In the genomic region with DNA sequence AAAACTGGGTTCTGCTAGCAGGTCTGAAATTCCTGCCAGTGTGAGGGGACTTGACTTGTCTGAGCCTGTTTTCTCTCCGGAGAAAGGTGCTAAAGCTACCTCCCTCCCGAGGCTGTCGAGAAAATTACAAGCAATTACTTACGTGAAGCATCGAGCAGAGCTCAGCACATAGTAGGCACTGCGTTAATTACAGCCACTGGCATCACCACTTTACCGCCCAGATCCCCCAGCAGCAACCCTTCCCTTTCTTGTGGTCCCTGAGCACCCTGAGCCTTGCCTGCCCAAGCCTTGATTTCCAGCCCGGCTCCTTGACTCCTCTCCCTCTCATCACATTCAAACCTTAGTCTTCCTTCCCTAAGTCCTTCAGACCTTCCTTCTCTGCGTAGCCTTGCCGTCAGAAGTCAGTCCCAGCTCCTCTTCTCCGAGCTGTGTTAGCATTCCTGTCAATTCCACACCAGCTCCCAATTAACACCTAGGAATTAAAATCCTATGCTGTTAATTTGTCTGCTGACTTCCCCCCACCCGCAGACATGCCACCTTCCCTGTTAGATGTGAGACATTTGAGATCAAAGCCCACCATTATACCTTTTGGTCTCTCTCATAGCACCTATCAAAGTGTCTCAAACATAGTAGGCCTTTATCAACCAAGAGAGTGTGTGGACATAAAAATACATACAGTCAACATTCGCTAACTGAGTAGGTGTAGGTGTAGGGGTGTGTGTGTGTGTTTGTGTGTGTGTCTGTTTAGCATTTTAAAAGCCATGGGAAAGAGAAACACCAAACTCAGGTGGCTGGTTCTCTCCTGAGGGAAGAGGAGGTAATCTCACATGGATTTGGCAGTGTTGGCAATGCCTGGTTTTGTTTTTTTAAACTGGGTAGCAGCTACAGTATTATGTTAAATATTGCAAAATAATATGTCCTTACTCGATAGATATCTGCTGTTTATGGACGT, we compare ENCODE assay signal across 1 cellular context.
TF ChIP-seq lines count a peak whose summit lies in the region.

No MANE protein-coding gene starts in this region.

TF ChIP-seq in H1, 55 proteins besides CTCF, POLR2A, EP300 and RAD21:
- TF ChIP-seq CTBP2 (IDR thresholded peaks at IDR 0.05; ENCODE audit: borderline replicate concordance, insufficient read depth, insufficient read length, low read length) (no peak), ATF2 (IDR thresholded peaks at IDR 0.05; ENCODE audit: low read length) (no peak), GABPA (IDR thresholded peaks at IDR 0.05; ENCODE audit: borderline replicate concordance, insufficient read depth, low read length) (no peak), EZH2 (IDR thresholded peaks at IDR 0.05; ENCODE audit: low read depth, low read length, severe bottlenecking) (peak; percentile 43), SP4 (IDR thresholded peaks at IDR 0.05; ENCODE audit: low read length) (no peak), EGR1 (IDR thresholded peaks at IDR 0.05; ENCODE audit: borderline replicate concordance, low read depth, low read length) (no peak), RBBP5 (IDR thresholded peaks at IDR 0.05; ENCODE audit: borderline replicate concordance, low read depth, low read length) (no peak), KDM5A (IDR thresholded peaks at IDR 0.05; ENCODE audit: low read length) (no peak), ZNF274 (IDR thresholded peaks at IDR 0.05; ENCODE audit: borderline replicate concordance, extremely low read depth, low read length) (no peak), HDAC2 (IDR thresholded peaks at IDR 0.05; ENCODE audit: borderline replicate concordance in 1 of 2, low read depth in 2 of 2, low read length in 2 of 2) (no peak), SUZ12 (IDR thresholded peaks at IDR 0.05; ENCODE audit: low read length) (peak; percentile 59; the same call in 1 of the 2 replicates), MAFK (IDR thresholded peaks at IDR 0.05; ENCODE audit: low read depth, low read length) (no peak), CHD1 (IDR thresholded peaks at IDR 0.05; ENCODE audit: low read depth, low read length) (no peak)
- TF ChIP-seq, protein P1, sequence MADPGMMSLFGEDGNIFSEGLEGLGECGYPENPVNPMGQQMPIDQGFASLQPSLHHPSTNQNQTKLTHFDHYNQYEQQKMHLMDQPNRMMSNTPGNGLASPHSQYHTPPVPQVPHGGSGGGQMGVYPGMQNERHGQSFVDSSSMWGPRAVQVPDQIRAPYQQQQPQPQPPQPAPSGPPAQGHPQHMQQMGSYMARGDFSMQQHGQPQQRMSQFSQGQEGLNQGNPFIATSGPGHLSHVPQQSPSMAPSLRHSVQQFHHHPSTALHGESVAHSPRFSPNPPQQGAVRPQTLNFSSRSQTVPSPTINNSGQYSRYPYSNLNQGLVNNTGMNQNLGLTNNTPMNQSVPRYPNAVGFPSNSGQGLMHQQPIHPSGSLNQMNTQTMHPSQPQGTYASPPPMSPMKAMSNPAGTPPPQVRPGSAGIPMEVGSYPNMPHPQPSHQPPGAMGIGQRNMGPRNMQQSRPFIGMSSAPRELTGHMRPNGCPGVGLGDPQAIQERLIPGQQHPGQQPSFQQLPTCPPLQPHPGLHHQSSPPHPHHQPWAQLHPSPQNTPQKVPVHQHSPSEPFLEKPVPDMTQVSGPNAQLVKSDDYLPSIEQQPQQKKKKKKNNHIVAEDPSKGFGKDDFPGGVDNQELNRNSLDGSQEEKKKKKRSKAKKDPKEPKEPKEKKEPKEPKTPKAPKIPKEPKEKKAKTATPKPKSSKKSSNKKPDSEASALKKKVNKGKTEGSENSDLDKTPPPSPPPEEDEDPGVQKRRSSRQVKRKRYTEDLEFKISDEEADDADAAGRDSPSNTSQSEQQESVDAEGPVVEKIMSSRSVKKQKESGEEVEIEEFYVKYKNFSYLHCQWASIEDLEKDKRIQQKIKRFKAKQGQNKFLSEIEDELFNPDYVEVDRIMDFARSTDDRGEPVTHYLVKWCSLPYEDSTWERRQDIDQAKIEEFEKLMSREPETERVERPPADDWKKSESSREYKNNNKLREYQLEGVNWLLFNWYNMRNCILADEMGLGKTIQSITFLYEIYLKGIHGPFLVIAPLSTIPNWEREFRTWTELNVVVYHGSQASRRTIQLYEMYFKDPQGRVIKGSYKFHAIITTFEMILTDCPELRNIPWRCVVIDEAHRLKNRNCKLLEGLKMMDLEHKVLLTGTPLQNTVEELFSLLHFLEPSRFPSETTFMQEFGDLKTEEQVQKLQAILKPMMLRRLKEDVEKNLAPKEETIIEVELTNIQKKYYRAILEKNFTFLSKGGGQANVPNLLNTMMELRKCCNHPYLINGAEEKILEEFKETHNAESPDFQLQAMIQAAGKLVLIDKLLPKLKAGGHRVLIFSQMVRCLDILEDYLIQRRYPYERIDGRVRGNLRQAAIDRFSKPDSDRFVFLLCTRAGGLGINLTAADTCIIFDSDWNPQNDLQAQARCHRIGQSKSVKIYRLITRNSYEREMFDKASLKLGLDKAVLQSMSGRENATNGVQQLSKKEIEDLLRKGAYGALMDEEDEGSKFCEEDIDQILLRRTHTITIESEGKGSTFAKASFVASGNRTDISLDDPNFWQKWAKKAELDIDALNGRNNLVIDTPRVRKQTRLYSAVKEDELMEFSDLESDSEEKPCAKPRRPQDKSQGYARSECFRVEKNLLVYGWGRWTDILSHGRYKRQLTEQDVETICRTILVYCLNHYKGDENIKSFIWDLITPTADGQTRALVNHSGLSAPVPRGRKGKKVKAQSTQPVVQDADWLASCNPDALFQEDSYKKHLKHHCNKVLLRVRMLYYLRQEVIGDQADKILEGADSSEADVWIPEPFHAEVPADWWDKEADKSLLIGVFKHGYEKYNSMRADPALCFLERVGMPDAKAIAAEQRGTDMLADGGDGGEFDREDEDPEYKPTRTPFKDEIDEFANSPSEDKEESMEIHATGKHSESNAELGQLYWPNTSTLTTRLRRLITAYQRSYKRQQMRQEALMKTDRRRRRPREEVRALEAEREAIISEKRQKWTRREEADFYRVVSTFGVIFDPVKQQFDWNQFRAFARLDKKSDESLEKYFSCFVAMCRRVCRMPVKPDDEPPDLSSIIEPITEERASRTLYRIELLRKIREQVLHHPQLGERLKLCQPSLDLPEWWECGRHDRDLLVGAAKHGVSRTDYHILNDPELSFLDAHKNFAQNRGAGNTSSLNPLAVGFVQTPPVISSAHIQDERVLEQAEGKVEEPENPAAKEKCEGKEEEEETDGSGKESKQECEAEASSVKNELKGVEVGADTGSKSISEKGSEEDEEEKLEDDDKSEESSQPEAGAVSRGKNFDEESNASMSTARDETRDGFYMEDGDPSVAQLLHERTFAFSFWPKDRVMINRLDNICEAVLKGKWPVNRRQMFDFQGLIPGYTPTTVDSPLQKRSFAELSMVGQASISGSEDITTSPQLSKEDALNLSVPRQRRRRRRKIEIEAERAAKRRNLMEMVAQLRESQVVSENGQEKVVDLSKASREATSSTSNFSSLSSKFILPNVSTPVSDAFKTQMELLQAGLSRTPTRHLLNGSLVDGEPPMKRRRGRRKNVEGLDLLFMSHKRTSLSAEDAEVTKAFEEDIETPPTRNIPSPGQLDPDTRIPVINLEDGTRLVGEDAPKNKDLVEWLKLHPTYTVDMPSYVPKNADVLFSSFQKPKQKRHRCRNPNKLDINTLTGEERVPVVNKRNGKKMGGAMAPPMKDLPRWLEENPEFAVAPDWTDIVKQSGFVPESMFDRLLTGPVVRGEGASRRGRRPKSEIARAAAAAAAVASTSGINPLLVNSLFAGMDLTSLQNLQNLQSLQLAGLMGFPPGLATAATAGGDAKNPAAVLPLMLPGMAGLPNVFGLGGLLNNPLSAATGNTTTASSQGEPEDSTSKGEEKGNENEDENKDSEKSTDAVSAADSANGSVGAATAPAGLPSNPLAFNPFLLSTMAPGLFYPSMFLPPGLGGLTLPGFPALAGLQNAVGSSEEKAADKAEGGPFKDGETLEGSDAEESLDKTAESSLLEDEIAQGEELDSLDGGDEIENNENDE (IDR thresholded peaks at IDR 0.05; ENCODE audit: insufficient replicate concordance, low read length): no peak
